In genomic region chr9:135012166-135012565, GRCh38 we compare ENCODE assay signal across 21 cellular contexts.
DNase-seq lines count a peak whose midpoint lies in the region; ATAC-seq, FAIRE-seq and TF ChIP-seq lines count a peak whose summit lies in the region.
"Had no signal": no experiment of that assay in that cellular context is flagged by ENCODE, and none has a peak within 500 bp of the region (broad histone marks: within the 10 kb centered on the region; RNA-seq: fewer than 3 reads in every experiment).

No MANE protein-coding gene starts in this region.

- TF ChIP-seq CTCF in heart left ventricle (IDR thresholded peaks at IDR 0.05) = no peak
- TF ChIP-seq CTCF in kidney (IDR thresholded peaks at IDR 0.05; ENCODE audit: borderline replicate concordance, extremely low read depth, insufficient read depth) = no peak
- TF ChIP-seq CTCF in spleen (IDR thresholded peaks at IDR 0.05 in 8 of 11, conservative IDR thresholded peaks at IDR 0.05 in 3 of 11) = no peak

- CTCF ChIA-PET in HEK293T (lab: Yijun Ruan, JAX) = no interaction called here

- H3K9ac ChIP-seq in kidney (ENCODE audit: low read length in 2 of 2) = no peak overlapping the region
- H3K9ac ChIP-seq: BLaER1 treated with 17β-estradiol and CSF1 and Interleukin-3, amounts not matched to agents 10 nM and 100 nM had no signal

- DNase-seq in Right ventricle myocardium inferior (ENCODE audit: missing footprints) = peak; percentile 56
- DNase-seq in heart left ventricle = no peak
- peak; percentile 48 for DNase-seq in kidney
- DNase-seq in spleen = peak; percentile 57
- no peak for DNase-seq in HEK293T (ENCODE audit: extremely low spot score)
- DNase-seq: AML-193; Caco-2; Calu3; CD4-positive, alpha-beta T cell; CD8-positive, alpha-beta T cell; DMS79 treated with DMSO at 0.1 percent for 48 hours; GF-D8 had no signal

- 85 to 90% (median 87%) methylated on average over 5 of the region's 5 CpGs for WGBS in heart left ventricle, 4 donors
- WGBS in spleen, 5 donors = 77 to 93% (median 89%) methylated on average over 5 of the region's 5 CpGs

- H3K27me3 ChIP-seq in heart left ventricle (peaks cover 0 to 25% (median 3%) of the 10 kb centered on the region in 9 donors), spleen (replicated peaks in 1 of 7) (peaks cover 0 to 46% (median 0%) of the 10 kb centered on the region in 7 donors)

- no peaks in the 10 kb centered on the region for H3K9me3 ChIP-seq in heart left ventricle
- H3K9me3 ChIP-seq in kidney (ENCODE audit: control insufficient read depth in 1 of 2, low read length in 2 of 2) = no peaks in the 10 kb centered on the region
- no peaks in the 10 kb centered on the region for H3K9me3 ChIP-seq in spleen
- H3K9me3 ChIP-seq: A549; BLaER1 treated with 17β-estradiol and CSF1 and Interleukin-3, amounts not matched to agents 10 nM and 100 nM; Caco-2 had no signal

- intact Hi-C loops in Right ventricle myocardium inferior (cut with DNase I) (no loop called here), heart left ventricle (cut with DNase I) (no loop called here), kidney (cut with DNase I) (no loop called here), spleen (cut with DNase I; ENCODE audit: low total_unique reads) (no loop called here)

- no peak for FAIRE-seq in kidney (lab: Jason Lieb, UNC)
- FAIRE-seq: A549, D721Med, G401.6, GM12891, GM19239 had no signal

- H3K4me3 ChIP-seq in heart left ventricle = no peak overlapping the region
- H3K4me3 ChIP-seq in kidney (ENCODE audit: low read length in 2 of 2) = no peak overlapping the region
- H3K4me3 ChIP-seq in spleen = no peak overlapping the region
- H3K4me3 ChIP-seq: A549; BLaER1 treated with 17β-estradiol and CSF1 and Interleukin-3, amounts not matched to agents 10 nM and 100 nM had no signal

- H3K27ac ChIP-seq in heart left ventricle (no peak overlapping the region), kidney (ENCODE audit: low read depth in 2 of 2, low read length in 2 of 2) (no peak overlapping the region), spleen (no peak overlapping the region)
- H3K27ac ChIP-seq: 22Rv1; A549; BLaER1 treated with 17β-estradiol and CSF1 and Interleukin-3, amounts not matched to agents 10 nM and 100 nM; C4-2B had no signal

- POLR2A ChIA-PET in HEK293T (lab: Yijun Ruan, JAX) = no interaction called here

- no peak for ATAC-seq in Right ventricle myocardium inferior
- ATAC-seq in heart left ventricle = no peak
- no peak for ATAC-seq in HG02938 (IDR thresholded peaks at IDR 0.05; ENCODE audit: unreplicated experiment)
- ATAC-seq: A549; CD8-positive, alpha-beta T cell had no signal

- H3K4me1 ChIP-seq in heart left ventricle (no peaks in the 10 kb centered on the region), kidney (ENCODE audit: control insufficient read depth in 1 of 2, insufficient read depth in 1 of 2, low read depth in 1 of 2, low read length in 2 of 2) (no peaks in the 10 kb centered on the region), spleen (no peaks in the 10 kb centered on the region)
- H3K4me1 ChIP-seq: A549, Caco-2 had no signal

- no peak for TF ChIP-seq POLR2A in heart left ventricle (IDR thresholded peaks at IDR 0.05)
- TF ChIP-seq POLR2A in spleen (IDR thresholded peaks at IDR 0.05) = no peak

- H3K36me3 ChIP-seq in heart left ventricle (no peaks in the 10 kb centered on the region), kidney (ENCODE audit: control insufficient read depth in 1 of 2, insufficient read depth in 2 of 2, low read length in 2 of 2) (no peaks in the 10 kb centered on the region), spleen (no peaks in the 10 kb centered on the region)
- H3K36me3 ChIP-seq: BLaER1 treated with 17β-estradiol and CSF1 and Interleukin-3, amounts not matched to agents 10 nM and 100 nM had no signal

TF ChIP-seq in HEK293T, 16 proteins besides CTCF, POLR2A, EP300 and RAD21:
- TF ChIP-seq ZNF384 (IDR thresholded peaks at IDR 0.05) = no peak
- TF ChIP-seq ELF4 (IDR thresholded peaks at IDR 0.05) = no peak
- no peak for TF ChIP-seq FOXA1 (IDR thresholded peaks at IDR 0.05)
- TF ChIP-seq FOXM1 (IDR thresholded peaks at IDR 0.05; ENCODE audit: borderline replicate concordance) = no peak
- TF ChIP-seq HDGF (IDR thresholded peaks at IDR 0.05; ENCODE audit: borderline replicate concordance) = no peak
- no peak for TF ChIP-seq NFRKB (IDR thresholded peaks at IDR 0.05)
- TF ChIP-seq BHLHE40 (IDR thresholded peaks at IDR 0.05; ENCODE audit: borderline replicate concordance) = no peak
- no peak for TF ChIP-seq L3MBTL2 (conservative IDR thresholded peaks at IDR 0.05)
- TF ChIP-seq FOXK2 (IDR thresholded peaks at IDR 0.05) = no peak
- TF ChIP-seq ARNT (IDR thresholded peaks at IDR 0.05) = no peak
- no peak for TF ChIP-seq CTBP1 (IDR thresholded peaks at IDR 0.05; ENCODE audit: borderline replicate concordance)
- TF ChIP-seq PKNOX1 (IDR thresholded peaks at IDR 0.05) = no peak
- no peak for TF ChIP-seq TARDBP (IDR thresholded peaks at IDR 0.05)
- no peak for TF ChIP-seq LEF1 (IDR thresholded peaks at IDR 0.05; ENCODE audit: borderline replicate concordance)
- no peak for TF ChIP-seq SUZ12 (IDR thresholded peaks at IDR 0.05)

Comparison
In these comparisons a context has a peak if more than half of its experiments do, and no peak if none do; other contexts are left out.
1. DNase-seq: peak in Right ventricle myocardium inferior (single experiment), kidney (single experiment) and spleen (single experiment); none in heart left ventricle (0 of 5) and HEK293T (single experiment).